20 cellular contexts compared by ENCODE assay signal in the genomic region with DNA sequence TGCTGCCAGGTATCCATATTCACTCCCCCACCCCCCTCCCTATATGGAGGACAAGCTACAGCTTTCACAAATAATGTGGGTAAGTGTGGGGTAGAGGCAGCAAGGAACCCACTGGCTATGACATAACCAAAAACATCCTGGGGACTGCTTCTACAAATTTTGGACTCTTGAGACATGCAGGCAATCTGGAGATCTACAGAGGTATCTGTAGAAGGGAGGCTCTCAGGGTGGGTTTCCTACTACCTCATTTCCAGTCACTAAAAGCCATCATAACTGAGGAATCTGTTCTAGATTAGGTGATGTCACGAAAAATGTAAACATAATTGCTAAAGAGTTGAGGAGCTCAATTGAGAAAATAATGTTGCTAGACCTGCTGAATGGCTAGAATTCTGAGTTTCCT. TPM values are rescaled to one million over a fixed set of nuclear protein-coding genes. Genes with fewer than 3 reads are reported as not detected.
DNase-seq lines count a peak whose midpoint lies in the region; ATAC-seq and TF ChIP-seq lines count a peak whose summit lies in the region.
"Had no signal": no experiment of that assay in that cellular context is flagged by ENCODE, and none has a peak within 500 bp of the region (broad histone marks: within the 10 kb centered on the region; RNA-seq: fewer than 3 reads in every experiment).

No MANE protein-coding gene starts in this region.

- H3K4me3 ChIP-seq in adipocyte (ENCODE audit: low read length) (no peak overlapping the region), trophoblast cell (ENCODE audit: low read depth, low read length) (no peak overlapping the region), endodermal cell (ENCODE audit: low read length) (no peak overlapping the region)
- H3K4me3 ChIP-seq: A549; BLaER1 treated with 17β-estradiol and CSF1 and Interleukin-3, amounts not matched to agents 10 nM and 100 nM; GM23248 had no signal

- peaks cover 4% of the 10 kb centered on the region for H3K79me2 ChIP-seq in trophoblast cell (ENCODE audit: control insufficient read depth, insufficient read depth, low read length, poor library complexity)

- peak overlapping the region; percentile 91 for H3K4ac ChIP-seq in trophoblast cell (ENCODE audit: low read depth, low read length)

- no peak overlapping the region for H3K4me3 Mint-ChIP-seq in endodermal cell
- H3K4me3 Mint-ChIP-seq: CD14-positive monocyte; CD4-positive, alpha-beta T cell; CD8-positive, alpha-beta memory T cell had no signal

- peaks cover 4% of the 10 kb centered on the region for H3K36me3 ChIP-seq in adipocyte (ENCODE audit: control insufficient read depth, insufficient read depth, low read length, severe bottlenecking)
- H3K36me3 ChIP-seq in trophoblast cell (ENCODE audit: control insufficient read depth in 1 of 2, insufficient read depth in 2 of 2, low read length in 2 of 2) = peaks cover 2 to 4% of the 10 kb centered on the region in 2 experiments
- H3K36me3 ChIP-seq in endodermal cell (ENCODE audit: control insufficient read depth, insufficient read depth, low read length) = no peaks in the 10 kb centered on the region
- H3K36me3 ChIP-seq: BE2C; BLaER1 treated with 17β-estradiol and CSF1 and Interleukin-3, amounts not matched to agents 10 nM and 100 nM had no signal

- peak overlapping the region; percentile 83 for H4K91ac ChIP-seq in trophoblast cell (ENCODE audit: low read depth, low read length)

- peak overlapping the region; percentile 79 for H2AK5ac ChIP-seq in trophoblast cell (ENCODE audit: low read length)

- H3K27me3 Mint-ChIP-seq in endodermal cell (ENCODE audit: insufficient read depth) = no peaks in the 10 kb centered on the region
- H3K27me3 Mint-ChIP-seq: CD4-positive, alpha-beta T cell; CD8-positive, alpha-beta memory T cell had no signal

- H4K8ac ChIP-seq in trophoblast cell (ENCODE audit: low read depth, low read length) = peak overlapping the region; percentile 84

- peak overlapping the region; percentile 83 for H2BK120ac ChIP-seq in trophoblast cell (ENCODE audit: insufficient read depth, low read length, poor library complexity)

- no peak overlapping the region for H3K27ac Mint-ChIP-seq in endodermal cell
- H3K27ac Mint-ChIP-seq: CD14-positive monocyte; CD4-positive, alpha-beta T cell had no signal

- TF ChIP-seq CTCF in endodermal cell (conservative IDR thresholded peaks at IDR 0.05) = no peak

- no peaks in the 10 kb centered on the region for H3K9me3 Mint-ChIP-seq in endodermal cell
- H3K9me3 Mint-ChIP-seq: CD4-positive, alpha-beta T cell had no signal

- H3K4me1 Mint-ChIP-seq in endodermal cell = no peaks in the 10 kb centered on the region

- DNase-seq in adipocyte (ENCODE audit: low read depth) = peak; percentile 24
- peak; percentile 30 for DNase-seq in fibroblast of peridontal ligament (ENCODE audit: extremely low read depth)
- DNase-seq in trophoblast cell = peak; percentile 87 to 98
- DNase-seq in endodermal cell = no peak
- DNase-seq: 8988T; ACHN; AML-193; BE2C; CD4-positive, alpha-beta T cell; CD8-positive, alpha-beta memory T cell; DMS 273 treated with DMSO at 0.1 percent for 48 hours; DND-41; GM23248; H7; HCEC 1CT had no signal

- H3K36me3 Mint-ChIP-seq in endodermal cell (ENCODE audit: low read depth) = no peaks in the 10 kb centered on the region

- H3K23ac ChIP-seq in trophoblast cell (ENCODE audit: low read length) = no peak overlapping the region

- no peak overlapping the region for H2AFZ ChIP-seq in trophoblast cell (ENCODE audit: insufficient read depth, low read length, poor library complexity)
- H2AFZ ChIP-seq: GM23248 had no signal

- ATAC-seq in HG02981 (IDR thresholded peaks at IDR 0.05; ENCODE audit: unreplicated experiment) = no peak
- ATAC-seq in HG03378 (IDR thresholded peaks at IDR 0.05; ENCODE audit: unreplicated experiment) = no peak
- ATAC-seq: A549 had no signal

- H3K9me3 ChIP-seq in adipocyte (ENCODE audit: control insufficient read depth, low read length) (peaks cover 16% of the 10 kb centered on the region), trophoblast cell (ENCODE audit: insufficient read depth, low read depth, low read length) (peaks cover 1% of the 10 kb centered on the region), endodermal cell (ENCODE audit: control insufficient read depth, low read length) (peaks cover 8% of the 10 kb centered on the region)
- H3K9me3 ChIP-seq: BE2C had no signal

- H2BK5ac ChIP-seq in trophoblast cell (ENCODE audit: low read depth, low read length, poor library complexity) = peak overlapping the region; percentile 94

- H3K27me3 ChIP-seq in adipocyte (replicated peaks; ENCODE audit: control insufficient read depth, insufficient read depth, low read length) (no peaks in the 10 kb centered on the region), trophoblast cell (ENCODE audit: insufficient read depth, low read length) (no peaks in the 10 kb centered on the region), endodermal cell (ENCODE audit: control insufficient read depth, insufficient read depth, low read length, poor library complexity, severe bottlenecking) (no peaks in the 10 kb centered on the region)
- H3K27me3 ChIP-seq: BE2C; BLaER1 treated with 17β-estradiol and CSF1 and Interleukin-3, amounts not matched to agents 10 nM and 100 nM had no signal

- peak overlapping the region; percentile 93 for H3K14ac ChIP-seq in trophoblast cell (ENCODE audit: low read length)

- no peak overlapping the region for H3K4me2 ChIP-seq in trophoblast cell (ENCODE audit: low read length)
- H3K4me2 ChIP-seq: A549; BLaER1 treated with 17β-estradiol and CSF1 and Interleukin-3, amounts not matched to agents 10 nM and 100 nM had no signal

- H3K27ac ChIP-seq in trophoblast cell (ENCODE audit: low read depth, low read length) (peak overlapping the region; percentile 68), endodermal cell (ENCODE audit: low read depth, low read length) (no peak overlapping the region)
- H3K27ac ChIP-seq: A549; BLaER1 treated with 17β-estradiol and CSF1 and Interleukin-3, amounts not matched to agents 10 nM and 100 nM; GM23248 had no signal

- peaks cover 5% of the 10 kb centered on the region for H3K4me1 ChIP-seq in adipocyte (ENCODE audit: control insufficient read depth, insufficient read depth, low read length)
- H3K4me1 ChIP-seq in trophoblast cell (ENCODE audit: control insufficient read depth in 1 of 2, insufficient read depth in 2 of 2, low read length in 2 of 2) = peaks cover 11 to 13% of the 10 kb centered on the region in 2 experiments
- H3K4me1 ChIP-seq in endodermal cell (ENCODE audit: control insufficient read depth, insufficient read depth, low read length) = no peaks in the 10 kb centered on the region
- H3K4me1 ChIP-seq: A549; BE2C; BLaER1 treated with 17β-estradiol and CSF1 and Interleukin-3, amounts not matched to agents 10 nM and 100 nM had no signal

- H4K12ac ChIP-seq in trophoblast cell (ENCODE audit: low read depth, low read length) = no peak overlapping the region

- peak overlapping the region; percentile 95 for H2BK12ac ChIP-seq in trophoblast cell (ENCODE audit: low read length)

- peaks cover 26% of the 10 kb centered on the region for H3K79me1 ChIP-seq in trophoblast cell (ENCODE audit: low read length)

- H3K9ac ChIP-seq in adipocyte (ENCODE audit: low read length) (no peak overlapping the region), trophoblast cell (ENCODE audit: low read length) (no peak overlapping the region), endodermal cell (ENCODE audit: extremely low read depth, low read length, poor library complexity, severe bottlenecking) (no peak overlapping the region)
- H3K9ac ChIP-seq: BLaER1 treated with 17β-estradiol and CSF1 and Interleukin-3, amounts not matched to agents 10 nM and 100 nM; GM23248 had no signal

- no peak overlapping the region for H3K18ac ChIP-seq in trophoblast cell (ENCODE audit: low read length)

- no CpG with 5 or more reads among the region's 1 CpG for WGBS in trophoblast cell (ENCODE audit: extremely low coverage, insufficient coverage, insufficient read length)
- WGBS in endodermal cell (ENCODE audit: insufficient coverage in 1 of 2, insufficient read length in 1 of 2), 2 experiments = 89 to 100% methylated on average over 1 of the region's 1 CpG

RNA-seq across cellular contexts. Expression of gene WIPF1, which starts 46.8 kb away (rescaled TPM):
- polyA plus RNA-seq in trophoblast cell (2013) = 113 and 120 TPM in 2 replicates
- total RNA-seq in endodermal cell = 10 to 100 TPM; 21.5 to 28.5 TPM
- polyA plus RNA-seq in endodermal cell (2013, experiment 1 of 2) = 23.5 TPM
- 24.8 TPM for polyA plus RNA-seq in endodermal cell (2013, experiment 2 of 2)
